ENCODE assay signal across 22 cellular contexts in the genomic region with DNA sequence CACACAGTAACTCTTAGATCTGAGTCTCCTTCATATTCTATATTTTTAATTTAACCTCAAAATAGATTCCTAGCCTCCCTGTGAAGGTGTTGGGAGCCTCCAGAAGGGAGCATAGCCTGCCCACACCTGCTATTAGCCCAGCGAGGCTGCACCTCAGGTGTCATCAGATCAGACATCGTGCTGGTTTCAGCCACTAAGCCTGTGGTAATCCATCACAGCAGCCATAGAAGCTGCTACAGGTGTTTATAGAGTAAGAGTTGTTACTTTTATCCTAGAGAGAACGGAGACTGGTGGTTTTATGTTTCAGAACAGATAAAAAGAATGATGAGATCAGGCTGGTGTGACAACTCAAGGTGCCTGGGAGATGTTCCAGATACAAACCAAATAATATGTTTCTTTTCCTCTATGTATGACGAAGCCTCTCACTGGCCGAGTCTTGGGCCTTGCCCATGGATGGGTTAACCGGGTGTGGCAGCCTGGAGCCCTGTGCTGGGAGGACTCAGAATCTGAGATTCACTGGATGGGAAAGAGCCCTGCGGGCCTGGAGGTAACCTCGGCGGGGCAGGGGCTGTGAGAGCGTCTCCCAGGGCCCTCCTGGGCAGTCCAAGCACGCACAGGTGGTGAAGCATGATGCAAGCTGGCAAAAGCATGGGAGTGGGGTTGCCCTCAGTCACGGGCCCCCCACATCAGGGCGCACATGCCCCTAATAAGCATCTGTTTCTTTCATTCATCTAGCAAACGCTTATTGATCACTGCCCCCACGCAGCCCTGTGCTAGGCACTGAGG.
A peak's percentile ranks its signal among the peaks of the same experiment; 100 is the strongest.
DNase-seq lines count a peak whose midpoint lies in the region; ATAC-seq, FAIRE-seq and TF ChIP-seq lines count a peak whose summit lies in the region.
"Had no signal": no experiment of that assay in that cellular context is flagged by ENCODE, and none has a peak within 500 bp of the region (broad histone marks: within the 10 kb centered on the region; RNA-seq: fewer than 3 reads in every experiment).

No MANE protein-coding gene starts in this region.

- no peaks in the 10 kb centered on the region for H3K4me1 Mint-ChIP-seq in stimulated activated naive CD8-positive, alpha-beta T cell treated with anti-CD3 and anti-CD28 coated beads, Interleukin-15, amount 100 ng/mL, for 72 hours
- H3K4me1 Mint-ChIP-seq in central memory CD8-positive, alpha-beta T cell = no peaks in the 10 kb centered on the region
- peaks cover 4% of the 10 kb centered on the region for H3K4me1 Mint-ChIP-seq in neural crest cell
- no peaks in the 10 kb centered on the region for H3K4me1 Mint-ChIP-seq in stimulated activated memory B cell treated with anti-CD40 and anti-IgM and Interleukin-4, amounts not matched to agents 10 μg/mL and 1 μg/mL and 100 μg/mL, for 72 hours
- H3K4me1 Mint-ChIP-seq in activated naive CD4-positive, alpha-beta T cell treated with anti-CD3 and anti-CD28 coated beads, Interleukin-2, amount 10 ng/mL, durations not matched to agents 7 days and 5 days = no peaks in the 10 kb centered on the region

- no peaks in the 10 kb centered on the region for H3K36me3 Mint-ChIP-seq in central memory CD8-positive, alpha-beta T cell (ENCODE audit: insufficient read depth)
- H3K36me3 Mint-ChIP-seq in neural crest cell (ENCODE audit: low read depth) = no peaks in the 10 kb centered on the region
- H3K36me3 Mint-ChIP-seq in stimulated activated memory B cell treated with anti-CD40 and anti-IgM and Interleukin-4, amounts not matched to agents 10 μg/mL and 1 μg/mL and 100 μg/mL, for 72 hours = no peaks in the 10 kb centered on the region
- no peaks in the 10 kb centered on the region for H3K36me3 Mint-ChIP-seq in activated naive CD4-positive, alpha-beta T cell treated with anti-CD3 and anti-CD28 coated beads, Interleukin-2, amount 10 ng/mL, durations not matched to agents 7 days and 5 days

- no peak overlapping the region for H3K4me3 Mint-ChIP-seq in stimulated activated naive CD8-positive, alpha-beta T cell treated with anti-CD3 and anti-CD28 coated beads, Interleukin-15, amount 100 ng/mL, for 72 hours
- H3K4me3 Mint-ChIP-seq in central memory CD8-positive, alpha-beta T cell = no peak overlapping the region
- H3K4me3 Mint-ChIP-seq in neural crest cell = no peak overlapping the region
- H3K4me3 Mint-ChIP-seq in stimulated activated memory B cell treated with anti-CD40 and anti-IgM and Interleukin-4, amounts not matched to agents 10 μg/mL and 1 μg/mL and 100 μg/mL, for 72 hours = no peak overlapping the region
- no peak overlapping the region for H3K4me3 Mint-ChIP-seq in activated naive CD4-positive, alpha-beta T cell treated with anti-CD3 and anti-CD28 coated beads, Interleukin-2, amount 10 ng/mL, durations not matched to agents 7 days and 5 days
- H3K4me3 Mint-ChIP-seq: CD4-positive, alpha-beta T cell; GM23338 had no signal

- no peaks in the 10 kb centered on the region for H3K4me1 ChIP-seq in Peyer's patch
- H3K4me1 ChIP-seq: A549 had no signal

- no peaks in the 10 kb centered on the region for H3K27me3 ChIP-seq in Peyer's patch

- no peak overlapping the region for H3K4me3 ChIP-seq in Peyer's patch
- H3K4me3 ChIP-seq: A549, GM23338 had no signal

- TF ChIP-seq CTCF in neural crest cell (conservative IDR thresholded peaks at IDR 0.05) = no peak
- no peak for TF ChIP-seq CTCF in Peyer's patch (IDR thresholded peaks at IDR 0.05)

- CTCF ChIA-PET in activated naive CD4-positive, alpha-beta T cell treated with anti-CD3 and anti-CD28 coated beads, Interleukin-2, amount 10 ng/mL, durations not matched to agents 7 days and 5 days (lab: Charles Lee) = interaction anchor here (0.6 to 2.2 kb wide), 3 partner anchors 19 to 127 kb away, joined by 3 to 9 read pairs (median 4); no protein-coding TSS in a partner anchor

- no peaks in the 10 kb centered on the region for H3K27me3 Mint-ChIP-seq in stimulated activated naive CD8-positive, alpha-beta T cell treated with anti-CD3 and anti-CD28 coated beads, Interleukin-15, amount 100 ng/mL, for 72 hours
- no peaks in the 10 kb centered on the region for H3K27me3 Mint-ChIP-seq in central memory CD8-positive, alpha-beta T cell
- H3K27me3 Mint-ChIP-seq in neural crest cell (ENCODE audit: low read depth) = no peaks in the 10 kb centered on the region
- no peaks in the 10 kb centered on the region for H3K27me3 Mint-ChIP-seq in stimulated activated memory B cell treated with anti-CD40 and anti-IgM and Interleukin-4, amounts not matched to agents 10 μg/mL and 1 μg/mL and 100 μg/mL, for 72 hours
- no peaks in the 10 kb centered on the region for H3K27me3 Mint-ChIP-seq in activated naive CD4-positive, alpha-beta T cell treated with anti-CD3 and anti-CD28 coated beads, Interleukin-2, amount 10 ng/mL, durations not matched to agents 7 days and 5 days
- H3K27me3 Mint-ChIP-seq: CD4-positive, alpha-beta T cell had no signal

- no peak overlapping the region for H3K27ac ChIP-seq in Peyer's patch
- H3K27ac ChIP-seq: 22Rv1, A549, C4-2B, HL-60 had no signal

- no peak for DNase-seq in stimulated activated naive CD8-positive, alpha-beta T cell treated with anti-CD3 and anti-CD28 coated beads, Interleukin-15, amount 100 ng/mL, for 72 hours
- no peak for DNase-seq in stimulated activated naive CD8-positive, alpha-beta T cell treated with anti-CD3 and anti-CD28 coated beads, Interleukin-15, Interleukin-2, amounts not matched to agents 100 U/mL and 50 U/mL, for 24 hours
- no peak for DNase-seq in central memory CD8-positive, alpha-beta T cell (ENCODE audit: low spot score in 2 of 2)
- DNase-seq in neural crest cell (ENCODE audit: low read depth, low spot score) (no peak), HTR-8/SVneo (ENCODE audit: insufficient read length, low spot score) (no peak), Peyer's patch (no peak)
- DNase-seq in activated naive CD4-positive, alpha-beta T cell treated with anti-CD3 and anti-CD28 coated beads, Interleukin-2, amount 10 ng/mL, durations not matched to agents 7 days and 5 days = no peak
- DNase-seq: AML-193; Caco-2; CD4-positive, alpha-beta T cell; HCEC 1CT had no signal

- ATAC-seq in stimulated activated naive CD8-positive, alpha-beta T cell treated with anti-CD3 and anti-CD28 coated beads, Interleukin-15, amount 100 ng/mL, for 72 hours = peak; percentile 26
- ATAC-seq in stimulated activated naive CD8-positive, alpha-beta T cell treated with anti-CD3 and anti-CD28 coated beads, Interleukin-15, Interleukin-2, amounts not matched to agents 100 U/mL and 50 U/mL, for 24 hours = no peak
- ATAC-seq in central memory CD8-positive, alpha-beta T cell (replicated peaks; ENCODE audit: extremely low read depth, poor library complexity, severe bottlenecking) = no peak
- ATAC-seq in stimulated activated memory B cell treated with anti-CD40 and anti-IgM and Interleukin-4, amounts not matched to agents 10 μg/mL and 1 μg/mL and 100 μg/mL, for 72 hours = no peak
- ATAC-seq: A549 had no signal

- FAIRE-seq in HTR-8/SVneo (lab: Jason Lieb, UNC) = no peak
- FAIRE-seq: A549, D721Med, G401.6, GM12891, GM18507, H54 had no signal

- H3K36me3 ChIP-seq in Peyer's patch = no peaks in the 10 kb centered on the region

- TF ChIP-seq POLR2A in Peyer's patch (IDR thresholded peaks at IDR 0.05) = no peak

- H3K27ac Mint-ChIP-seq in stimulated activated naive CD8-positive, alpha-beta T cell treated with anti-CD3 and anti-CD28 coated beads, Interleukin-15, amount 100 ng/mL, for 72 hours = peak overlapping the region; percentile 67 to 68
- peak overlapping the region; percentile 37 for H3K27ac Mint-ChIP-seq in central memory CD8-positive, alpha-beta T cell (ENCODE audit: low read depth)
- peak overlapping the region; percentile 75 for H3K27ac Mint-ChIP-seq in neural crest cell (ENCODE audit: unreplicated experiment)
- H3K27ac Mint-ChIP-seq in stimulated activated memory B cell treated with anti-CD40 and anti-IgM and Interleukin-4, amounts not matched to agents 10 μg/mL and 1 μg/mL and 100 μg/mL, for 72 hours = peak overlapping the region; percentile 43
- H3K27ac Mint-ChIP-seq in activated naive CD4-positive, alpha-beta T cell treated with anti-CD3 and anti-CD28 coated beads, Interleukin-2, amount 10 ng/mL, durations not matched to agents 7 days and 5 days = no peak overlapping the region
- H3K27ac Mint-ChIP-seq: CD4-positive, alpha-beta T cell; GM23338 had no signal

- H3K9me3 ChIP-seq in Peyer's patch = no peaks in the 10 kb centered on the region
- H3K9me3 ChIP-seq: A549, Caco-2 had no signal

- no peaks in the 10 kb centered on the region for H3K9me3 Mint-ChIP-seq in stimulated activated naive CD8-positive, alpha-beta T cell treated with anti-CD3 and anti-CD28 coated beads, Interleukin-15, amount 100 ng/mL, for 72 hours
- H3K9me3 Mint-ChIP-seq in central memory CD8-positive, alpha-beta T cell = no peaks in the 10 kb centered on the region
- H3K9me3 Mint-ChIP-seq in neural crest cell = no peaks in the 10 kb centered on the region
- H3K9me3 Mint-ChIP-seq in stimulated activated memory B cell treated with anti-CD40 and anti-IgM and Interleukin-4, amounts not matched to agents 10 μg/mL and 1 μg/mL and 100 μg/mL, for 72 hours = no peaks in the 10 kb centered on the region
- H3K9me3 Mint-ChIP-seq in activated naive CD4-positive, alpha-beta T cell treated with anti-CD3 and anti-CD28 coated beads, Interleukin-2, amount 10 ng/mL, durations not matched to agents 7 days and 5 days = no peaks in the 10 kb centered on the region
- H3K9me3 Mint-ChIP-seq: CD4-positive, alpha-beta T cell; GM23338 had no signal
